ENCODE assay signal across 15 cellular contexts in genomic region chr5:9421823-9422354, GRCh38.
DNase-seq lines count a peak whose midpoint lies in the region; ATAC-seq and TF ChIP-seq lines count a peak whose summit lies in the region.
"Had no signal": no experiment of that assay in that cellular context is flagged by ENCODE, and none has a peak within 500 bp of the region (broad histone marks: within the 10 kb centered on the region; RNA-seq: fewer than 3 reads in every experiment).

No MANE protein-coding gene starts in this region.

- H3K27me3 Mint-ChIP-seq in activated naive CD8-positive, alpha-beta T cell treated with anti-CD3 and anti-CD28 coated beads for 36 hours: no peaks in the 10 kb centered on the region
- H3K27me3 Mint-ChIP-seq: IgD-negative memory B cell had no signal

- TF ChIP-seq CTCF in epithelial cell of esophagus (IDR thresholded peaks at IDR 0.05; ENCODE audit: insufficient read depth, low read depth, low read length, missing control alignments) (no peak), GM13976 (IDR thresholded peaks at IDR 0.05; ENCODE audit: borderline replicate concordance, control extremely low read depth, extremely low read depth, insufficient read depth, missing control alignments) (no peak)

- no peak overlapping the region for H3K4me3 ChIP-seq in epithelial cell of esophagus (ENCODE audit: low read length)
- H3K4me3 ChIP-seq: BLaER1 had no signal

- no peak overlapping the region for H3K27ac Mint-ChIP-seq in activated naive CD8-positive, alpha-beta T cell treated with anti-CD3 and anti-CD28 coated beads for 36 hours
- H3K27ac Mint-ChIP-seq: H9, IgD-negative memory B cell had no signal

- DNase-seq in LHCN-M2 (ENCODE audit: low read depth) (peak; percentile 40), RPMI7951 (ENCODE audit: low read depth) (peak; percentile 24), epithelial cell of esophagus (ENCODE audit: low read depth) (peak; percentile 15), GM13976 (ENCODE audit: low spot score) (no peak)
- DNase-seq in activated naive CD8-positive, alpha-beta T cell treated with anti-CD3 and anti-CD28 coated beads for 36 hours: no peak
- DNase-seq in stimulated activated CD4-positive, alpha-beta T cell treated with anti-CD3 and anti-CD28 coated beads, Interleukin-4, amount 100 ng/mL, for 24 hours: no peak
- DNase-seq: H9, NCI-H1105, NCI-H1694 treated with DMSO at 0.1 percent for 48 hours, NCI-H345, NCI-H526 treated with DMSO at 0.1 percent for 48 hours, SHP77 had no signal

- H3K36me3 Mint-ChIP-seq in activated naive CD8-positive, alpha-beta T cell treated with anti-CD3 and anti-CD28 coated beads for 36 hours: no peaks in the 10 kb centered on the region
- H3K36me3 Mint-ChIP-seq: IgD-negative memory B cell had no signal

- in situ Hi-C loops in GM13976 (cut with MboI; ENCODE audit: low sequenced_read_pairs, unreplicated experiment): no loop called here

- no peak overlapping the region for H3K4me3 Mint-ChIP-seq in activated naive CD8-positive, alpha-beta T cell treated with anti-CD3 and anti-CD28 coated beads for 36 hours
- H3K4me3 Mint-ChIP-seq: H9, IgD-negative memory B cell had no signal

- no peak for ATAC-seq in HG03342 (IDR thresholded peaks at IDR 0.05; ENCODE audit: unreplicated experiment)

- H3K4me1 Mint-ChIP-seq in activated naive CD8-positive, alpha-beta T cell treated with anti-CD3 and anti-CD28 coated beads for 36 hours: no peaks in the 10 kb centered on the region
- H3K4me1 Mint-ChIP-seq: H9, IgD-negative memory B cell had no signal

- peaks cover 11% of the 10 kb centered on the region for H3K9me3 Mint-ChIP-seq in activated naive CD8-positive, alpha-beta T cell treated with anti-CD3 and anti-CD28 coated beads for 36 hours

Comparison
In these comparisons a context has a peak if more than half of its experiments do, and no peak if none do; other contexts are left out.
1. DNase-seq: peak in LHCN-M2 (single experiment), RPMI7951 (single experiment) and epithelial cell of esophagus (single experiment); none in GM13976 (single experiment), activated naive CD8-positive, alpha-beta T cell treated with anti-CD3 and anti-CD28 coated beads for 36 hours (single experiment) and stimulated activated CD4-positive, alpha-beta T cell treated with anti-CD3 and anti-CD28 coated beads, Interleukin-4, amount 100 ng/mL, for 24 hours (single experiment).